Comparison of ENCODE assay signal across 13 cellular contexts in the genomic region with DNA sequence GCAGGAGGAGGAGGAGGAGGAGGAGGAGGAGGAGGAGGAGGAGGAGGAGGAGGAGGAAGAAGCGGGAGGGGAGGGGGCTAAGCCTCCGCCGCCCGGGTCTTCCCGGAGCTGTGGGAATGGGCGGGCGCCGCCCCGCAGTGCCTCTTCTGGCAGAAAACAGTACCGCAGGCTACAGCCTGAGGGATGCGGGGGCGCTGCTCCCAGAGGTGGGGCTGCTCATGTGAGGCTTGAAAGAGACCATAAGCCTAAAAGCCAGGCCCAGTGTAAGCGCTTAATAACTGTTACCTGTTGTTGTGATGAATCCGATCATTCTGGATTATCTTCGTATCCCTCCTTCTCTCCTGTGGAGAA. TPM values are rescaled to one million over a fixed set of nuclear protein-coding genes. Genes with fewer than 3 reads are reported as not detected.
DNase-seq lines count a peak whose midpoint lies in the region; ATAC-seq, FAIRE-seq and TF ChIP-seq lines count a peak whose summit lies in the region.
"Not testable (repeated sequence)": the region's sequence is repeated elsewhere in the genome, so short reads cannot be mapped to it uniquely, and the experiment has no call there.
"Had no signal": no experiment of that assay in that cellular context is flagged by ENCODE, and none has a peak within 500 bp of the region (broad histone marks: within the 10 kb centered on the region; RNA-seq: fewer than 3 reads in every experiment).

A gene with protein sequence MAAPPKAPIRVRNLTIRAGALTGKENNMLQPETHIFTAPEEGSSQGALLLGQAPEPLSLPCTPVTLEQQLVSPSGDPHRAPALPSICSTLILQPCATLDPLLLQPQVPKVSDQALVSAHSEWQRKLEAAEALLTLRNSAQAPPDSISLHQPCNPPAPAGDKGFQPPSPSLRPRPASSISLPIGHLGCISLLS (minus strand): TSS at position 19 of the 351 bp plus-strand sequence. CDS start 68,143 bp downstream, outside the sequence.

- H3K4me1 Mint-ChIP-seq in CD4-positive, CD25-positive, alpha-beta regulatory T cell: not testable (repeated sequence)

- H3K4me3 Mint-ChIP-seq in CD4-positive, CD25-positive, alpha-beta regulatory T cell: not testable (repeated sequence)

- not testable (repeated sequence) for TF ChIP-seq EP300 in K562 (IDR thresholded peaks at IDR 0.05; ENCODE audit: low read length)

- CTCF ChIA-PET in PC-3 (lab: Charles Lee); K562 (lab: Yijun Ruan, JAX; ENCODE audit: low intra/inter-chr PET ratio): not testable (repeated sequence)

- not testable (repeated sequence) for H4K20me1 ChIP-seq in PC-3 (ENCODE audit: low read length); K562 (replicated peaks; ENCODE audit: control insufficient read depth, insufficient read depth, low read length)

- ATAC-seq in CD4-positive, CD25-positive, alpha-beta regulatory T cell (ENCODE audit: low read depth in 2 of 2): peak; percentile 69 to 77
- ATAC-seq in GM18870 (IDR thresholded peaks at IDR 0.05; ENCODE audit: unreplicated experiment) (peak; percentile 66), GM21381 (IDR thresholded peaks at IDR 0.05; ENCODE audit: unreplicated experiment) (peak; percentile 75), HG02678 (IDR thresholded peaks at IDR 0.05; ENCODE audit: unreplicated experiment) (peak; percentile 91), HG03139 (IDR thresholded peaks at IDR 0.05; ENCODE audit: unreplicated experiment) (peak; percentile 78), PC-3 (peak; percentile 77), K562 (peak; percentile 95), lung (ENCODE audit: insufficient read depth, low FRiP score) (peak; percentile 72)

- POLR2A ChIA-PET in PC-3 (lab: Charles Lee; ENCODE audit: unreplicated experiment); K562 (lab: Yijun Ruan, JAX): not testable (repeated sequence)

- H3F3A ChIP-seq in PC-3 (ENCODE audit: low read length, unreplicated experiment): not testable (repeated sequence)

- H3K36me3 Mint-ChIP-seq in CD4-positive, CD25-positive, alpha-beta regulatory T cell: not testable (repeated sequence)

- not testable (repeated sequence) for H3K9me1 ChIP-seq in K562 (ENCODE audit: control insufficient read depth, insufficient read depth, low read length)

- H3K4me2 ChIP-seq in PC-3 (ENCODE audit: low read length); K562 (ENCODE audit: insufficient read depth, low read length): not testable (repeated sequence)

- no CpG with 5 or more reads among the region's 15 CpGs for WGBS in K562 (ENCODE audit: insufficient coverage, low coverage, missing lambda C conversion rate)
- no CpG with 5 or more reads among the region's 15 CpGs for WGBS in lung, 2 donors

- not testable (repeated sequence) for H3K9me2 ChIP-seq in PC-3 (replicated peaks; ENCODE audit: low read length)

- not testable (repeated sequence) for FAIRE-seq in K562 (lab: Jason Lieb, UNC)

- TF ChIP-seq POLR2A in K562 (conservative IDR thresholded peaks at IDR 0.05): not testable (repeated sequence)

- DNase-seq in CD4-positive, CD25-positive, alpha-beta regulatory T cell; PC-3; K562 (ENCODE audit: extremely low read depth in 1 of 4, low spot score in 3 of 4); lung (ENCODE audit: low spot score): not testable (repeated sequence)

- TF ChIP-seq RAD21 in K562 (CRISPR knock-in tag; conservative IDR thresholded peaks at IDR 0.05 in 1 of 2, IDR thresholded peaks at IDR 0.05 in 1 of 2): not testable (repeated sequence)

- H3K36me3 ChIP-seq in CD4-positive, CD25-positive, alpha-beta regulatory T cell (ENCODE audit: control insufficient read depth, insufficient read depth, low read length); PC-3 (ENCODE audit: low read depth, low read length); K562 (ENCODE audit: control insufficient read depth, insufficient read depth, low read length); lung (ENCODE audit: control insufficient read depth in 2 of 2, insufficient read depth in 2 of 2, low read length in 2 of 2): not testable (repeated sequence)

- in situ Hi-C loops in K562 (cut with MboI): not testable (repeated sequence)

- not testable (repeated sequence) for H3K9me3 ChIP-seq in CD4-positive, CD25-positive, alpha-beta regulatory T cell (ENCODE audit: control insufficient read depth in 2 of 2, low read length in 2 of 2); PC-3 (ENCODE audit: low read length); K562 (replicated peaks; ENCODE audit: control insufficient read depth, insufficient read depth, low read depth, low read length); lung (ENCODE audit: control insufficient read depth in 2 of 2, insufficient read depth in 1 of 2, low read length in 1 of 2)

- H3K9ac ChIP-seq in PC-3 (ENCODE audit: low read length); K562 (ENCODE audit: insufficient read depth in 1 of 2, low read depth in 2 of 2, low read length in 2 of 2): not testable (repeated sequence)

- not testable (repeated sequence) for H3K4me1 ChIP-seq in CD4-positive, CD25-positive, alpha-beta regulatory T cell (ENCODE audit: control insufficient read depth, insufficient read depth, low read length, poor library complexity, severe bottlenecking); PC-3 (ENCODE audit: insufficient read depth, low read length); K562 (replicated peaks in 1 of 2; ENCODE audit: control insufficient read depth in 2 of 2, insufficient read depth in 2 of 2, low read length in 2 of 2); lung (ENCODE audit: control insufficient read depth in 2 of 2, insufficient read depth in 2 of 2, low read length in 2 of 2)

- H3K27ac ChIP-seq in CD4-positive, CD25-positive, alpha-beta regulatory T cell (ENCODE audit: insufficient read depth, low read length, poor library complexity, severe bottlenecking); PC-3 (ENCODE audit: low read length); K562 (ENCODE audit: extremely low read depth, low read depth, low read length); lung (ENCODE audit: low read depth in 1 of 2, low read length in 1 of 2): not testable (repeated sequence)

- not testable (repeated sequence) for H3K4me3 ChIP-seq in CD4-positive, CD25-positive, alpha-beta regulatory T cell (ENCODE audit: low read depth, low read length); PC-3 (ENCODE audit: low read length); K562; lung

- not testable (repeated sequence) for H3K27me3 ChIP-seq in CD4-positive, CD25-positive, alpha-beta regulatory T cell (ENCODE audit: control insufficient read depth, insufficient read depth, low read length); PC-3 (ENCODE audit: low read length); K562 (ENCODE audit: control insufficient read depth in 2 of 2, insufficient read depth in 2 of 2, low read length in 2 of 2); lung (ENCODE audit: control insufficient read depth, insufficient read depth)

- H3K79me2 ChIP-seq in PC-3 (ENCODE audit: low read length); K562 (ENCODE audit: control insufficient read depth, insufficient read depth, low read length): not testable (repeated sequence)

- not testable (repeated sequence) for H2AFZ ChIP-seq in PC-3 (ENCODE audit: low read length); K562 (ENCODE audit: low read depth, low read length)

- not testable (repeated sequence) for H3K27ac Mint-ChIP-seq in CD4-positive, CD25-positive, alpha-beta regulatory T cell

- not testable (repeated sequence) for H3K9me3 Mint-ChIP-seq in CD4-positive, CD25-positive, alpha-beta regulatory T cell

- not testable (repeated sequence) for H3K27me3 Mint-ChIP-seq in CD4-positive, CD25-positive, alpha-beta regulatory T cell

- intact Hi-C loops in PC-3 (cut with micrococcal nuclease); K562 (cut with micrococcal nuclease): not testable (repeated sequence)

- TF ChIP-seq CTCF in PC-3 (conservative IDR thresholded peaks at IDR 0.05; ENCODE audit: low read depth, low read length); K562 (IDR thresholded peaks at IDR 0.05 in 2 of 3, conservative IDR thresholded peaks at IDR 0.05 in 1 of 3; ENCODE audit: insufficient read depth in 2 of 3, low read depth in 1 of 3, low read length in 3 of 3); lung (IDR thresholded peaks at IDR 0.05; ENCODE audit: control extremely low read depth, extremely low read depth): not testable (repeated sequence)

- BruUV-seq in PC-3 (replicated peaks; lab: Mats Ljungman, UMichigan); K562 (replicated peaks; lab: Mats Ljungman, UMichigan): not testable (repeated sequence)

RNA-seq across cellular contexts. Expression of the gene that starts here (rescaled TPM):
- total RNA-seq in CD4-positive, CD25-positive, alpha-beta regulatory T cell: not detected
- under 1 TPM in 2 of 4 donors, not detected in 2; 0.21 to 0.26 TPM for polyA plus RNA-seq in CD4-positive, CD25-positive, alpha-beta regulatory T cell
- total RNA-seq in PC-3 (2014; rRNA removed) (not detected in 2 replicates), K562 (2014; rRNA removed) (not detected in 2 replicates), K562 (2014; rRNA removed; fragmentation: Illumina TruSeq; extraction: Trizol) (not detected in 2 replicates), K562 (2015; rRNA removed; fragmentation: Illumina TruSeq; extraction: Trizol) (not detected in 2 replicates), K562 (2021) (not detected in 2 replicates), lung (1 to 10 TPM in 1 of 2 donors, not detected in 1; 1.2 TPM)
- total RNA-seq in K562 (2011; cell fraction: chromatin; rRNA removed; ENCODE audit: low replicate concordance): not detected in 2 replicates
- total RNA-seq in K562 (2011; cell fraction: nucleolus; rRNA removed): not detected in 2 replicates
- total RNA-seq in K562 (2011; cell fraction: nucleoplasm; rRNA removed): not detected in 2 replicates
- polyA plus RNA-seq in K562 (2011; rRNA removed) (not detected in 2 replicates), K562 (2014; fragmentation: Illumina TruSeq; extraction: Trizol) (not detected in 2 replicates), K562 (2014; fragmentation: Nextera tagmentation; extraction: Ambion mirVana) (not detected), K562 (2014; rRNA removed) (not detected in 2 replicates), lung (under 1 TPM in 1 of 2 donors, not detected in 1; 0.23 TPM)
- not detected in 2 replicates for polyA plus RNA-seq in K562 (2011; cell fraction: cytosol; rRNA removed)
- polyA plus RNA-seq in K562 (2011; cell fraction: nucleus; rRNA removed): not detected in 2 replicates
- not detected in 2 replicates for polyA plus RNA-seq in K562 (2012)
- not detected in 2 replicates for polyA minus RNA-seq in K562 (2011; rRNA and poly(A)+ RNA removed)
- not detected in 2 replicates for polyA minus RNA-seq in K562 (2011; cell fraction: cytosol; rRNA and poly(A)+ RNA removed)
- not detected in 2 replicates for polyA minus RNA-seq in K562 (2011; cell fraction: nucleus; rRNA and poly(A)+ RNA removed)
- total RNA-seq: A172; activated CD8-positive, alpha-beta memory T cell treated with anti-CD3 and anti-CD28 coated beads for 36 hours; ascending aorta; glomerular endothelial cell had no signal
- polyA plus RNA-seq: CD14-positive monocyte had no signal

Comparison
In these comparisons a context has a peak if more than half of its experiments do, and no peak if none do; other contexts are left out.
1. Peak in ATAC-seq in CD4-positive, CD25-positive, alpha-beta regulatory T cell; RNA of the gene not detected or under 1 TPM.
2. Peak in ATAC-seq in PC-3; RNA of the gene not detected or under 1 TPM.
3. Peak in ATAC-seq in K562; RNA of the gene not detected or under 1 TPM.